In genomic region chr13:25112856-25113255, GRCh38 we compare ENCODE assay signal across 24 cellular contexts. TPM values are rescaled to one million over a fixed set of nuclear protein-coding genes. Genes with fewer than 3 reads are reported as not detected.
"Had no signal": no experiment of that assay in that cellular context is flagged by ENCODE, and none has a peak within 500 bp of the region (broad histone marks: within the 10 kb centered on the region; RNA-seq: fewer than 3 reads in every experiment).

No MANE protein-coding gene starts in this region.

- H3K36me3 ChIP-seq: colonic mucosa, left lung had no signal

- H3K27me3 ChIP-seq: colonic mucosa, hepatocyte had no signal

- H2AFZ ChIP-seq: hepatocyte had no signal

- H3K9me3 ChIP-seq: colonic mucosa, left lung had no signal

- H3K79me2 ChIP-seq: hepatocyte had no signal

- H3K4me3 Mint-ChIP-seq: activated B cell treated with CpG ODN at 0.5 μM for 24 hours; activated CD4-positive, alpha-beta T cell treated with anti-CD3 and anti-CD28 coated beads, Interleukin-2, amount 10 ng/mL, durations not matched to agents 7 days and 5 days; activated naive CD8-positive, alpha-beta T cell; activated T-cell treated with anti-CD3 and anti-CD28 coated beads, Interleukin-2, amount 50 U/mL, for 72 hours; natural killer cell had no signal

- H3K27ac Mint-ChIP-seq: activated B cell treated with CpG ODN at 0.5 μM for 24 hours; activated CD4-positive, alpha-beta T cell treated with anti-CD3 and anti-CD28 coated beads, Interleukin-2, amount 10 ng/mL, durations not matched to agents 7 days and 5 days; activated naive CD8-positive, alpha-beta T cell; activated T-cell treated with anti-CD3 and anti-CD28 coated beads, Interleukin-2, amount 50 U/mL, for 72 hours; natural killer cell; progenitor cell of endocrine pancreas had no signal

- DNase-seq: activated B cell treated with CpG ODN at 0.5 μM for 24 hours; activated CD4-positive, alpha-beta T cell treated with anti-CD3 and anti-CD28 coated beads, Interleukin-2, amount 10 ng/mL, durations not matched to agents 7 days and 5 days; activated CD8-positive, alpha-beta memory T cell treated with anti-CD3 and anti-CD28 coated beads, Interleukin-2, amount 50 U/mL, for 48 hours; activated gamma-delta T cell; activated T-cell treated with anti-CD3 and anti-CD28 coated beads, Interleukin-2, amount 50 U/mL, for 72 hours; amniotic stem cell; colonic mucosa; islet precursor cell; left lung; mammary epithelial cell; natural killer cell; nucleus accumbens; right cardiac atrium; small intestine; stimulated activated CD4-positive, alpha-beta T cell treated with anti-CD3 and anti-CD28 coated beads, Interleukin-4, amount 100 ng/mL, for 4 hours; stimulated activated CD8-positive, alpha-beta memory T cell treated with anti-CD3 and anti-CD28 coated beads, Interleukin-4, amount 100 ng/mL, for 48 hours; stimulated activated naive CD4-positive, alpha-beta T cell treated with Interleukin-2 at 50 U/mL for 16 hours; trophoblast cell had no signal

- H3K9me3 Mint-ChIP-seq: activated B cell treated with CpG ODN at 0.5 μM for 24 hours; activated CD4-positive, alpha-beta T cell treated with anti-CD3 and anti-CD28 coated beads, Interleukin-2, amount 10 ng/mL, durations not matched to agents 7 days and 5 days; natural killer cell had no signal

- H3K36me3 Mint-ChIP-seq: activated naive CD8-positive, alpha-beta T cell; natural killer cell had no signal

- H3K4me1 ChIP-seq: colonic mucosa, left lung had no signal

- H3K4me3 ChIP-seq: colonic mucosa, hepatocyte, left lung had no signal

- H3K4me2 ChIP-seq: hepatocyte had no signal

- H3K4me1 Mint-ChIP-seq: activated CD4-positive, alpha-beta T cell treated with anti-CD3 and anti-CD28 coated beads, Interleukin-2, amount 10 ng/mL, durations not matched to agents 7 days and 5 days; natural killer cell had no signal

- H3K27ac ChIP-seq: colonic mucosa, hepatocyte, left lung had no signal

RNA-seq across cellular contexts. Expression of gene AMER2, which starts 59.2 kb away (rescaled TPM):
- total RNA-seq: activated B cell treated with CpG ODN at 0.5 μM for 24 hours; activated CD4-positive, alpha-beta T cell treated with anti-CD3 and anti-CD28 coated beads, Interleukin-2, amount 10 ng/mL, durations not matched to agents 7 days and 5 days; esophagus mucosa; glomerular endothelial cell; mammary epithelial cell; natural killer cell; right cardiac atrium; T-helper 2 cell treated with Interferon-gamma antibody and Interleukin-4, amounts not matched to agents 100 ng/mL and 5 ng/mL, for 36 hours had no signal
- polyA plus RNA-seq: mammary epithelial cell, right cardiac atrium had no signal
